8 cellular contexts compared by ENCODE assay signal in the genomic region with DNA sequence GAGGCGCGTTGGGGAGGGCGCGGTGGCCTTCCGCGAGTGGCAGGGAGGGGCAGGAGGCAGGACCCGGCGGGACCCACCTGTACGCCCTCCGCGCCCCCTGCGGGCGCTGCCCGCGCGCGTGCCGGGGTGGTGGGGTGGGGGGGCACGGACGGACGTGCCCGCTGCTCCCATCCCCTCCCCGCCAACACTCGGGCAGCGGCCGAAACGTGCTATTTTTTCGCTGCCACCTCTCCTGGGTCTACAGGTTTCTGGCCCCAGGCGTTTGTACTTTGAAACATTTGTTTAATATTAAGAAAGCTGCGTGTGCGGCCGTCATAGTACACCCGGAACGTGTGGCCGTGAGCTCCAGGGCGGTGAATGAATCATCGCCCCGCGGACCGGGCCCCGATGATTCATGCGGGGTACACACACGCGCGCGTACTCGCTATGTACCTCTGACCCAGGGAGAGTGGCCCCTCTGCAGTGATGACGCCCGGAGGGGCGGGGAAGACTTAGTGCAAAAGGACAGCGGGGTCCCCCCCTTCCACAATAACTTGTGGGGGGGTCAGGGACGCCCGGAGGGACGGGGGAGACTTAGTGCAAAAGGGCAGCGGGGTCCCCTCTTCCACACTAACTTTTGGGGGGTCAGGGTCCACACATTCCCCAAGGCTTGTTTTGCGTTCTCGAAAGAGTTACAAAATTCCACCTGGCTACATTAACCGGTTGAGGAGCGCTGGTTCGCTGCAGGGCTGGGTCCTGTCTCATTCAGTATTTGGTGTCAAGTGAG. TPM values are rescaled to one million over a fixed set of nuclear protein-coding genes. Genes with fewer than 3 reads are reported as not detected.
A peak's percentile ranks its signal among the peaks of the same experiment; 100 is the strongest.
DNase-seq lines count a peak whose midpoint lies in the region; TF ChIP-seq lines count a peak whose summit lies in the region.

No MANE protein-coding gene starts in this region.

- no peak for TF ChIP-seq CTCF in MM.1S (IDR thresholded peaks at IDR 0.05; ENCODE audit: low read length)

- H3K4me2 ChIP-seq in MM.1S (ENCODE audit: low read depth, low read length), result peak overlapping the region; percentile 83

- H3K79me2 ChIP-seq in MM.1S (ENCODE audit: low read length), result peaks cover 53% of the 10 kb centered on the region

- no peaks in the 10 kb centered on the region for H3K27me3 ChIP-seq in MM.1S (replicated peaks; ENCODE audit: insufficient read depth, low read length)

- no peaks in the 10 kb centered on the region for H3F3A ChIP-seq in MM.1S (ENCODE audit: insufficient read depth, low read length)

- H3K4me1 ChIP-seq in MM.1S (ENCODE audit: low read length), result peaks cover 6% of the 10 kb centered on the region; the same call in 1 of the 2 replicates

- H3K36me3 ChIP-seq in MM.1S (replicated peaks; ENCODE audit: insufficient read depth, low read length), result no peaks in the 10 kb centered on the region

- H3K9ac ChIP-seq in MM.1S (ENCODE audit: low read length), result peak overlapping the region; percentile 79

- H4K20me1 ChIP-seq in MM.1S (ENCODE audit: insufficient read depth, low read length), result no peaks in the 10 kb centered on the region

- no peaks in the 10 kb centered on the region for H3K9me3 ChIP-seq in MM.1S (replicated peaks; ENCODE audit: insufficient read depth, low read length)

- no peaks in the 10 kb centered on the region; the same call in 1 of the 2 replicates for H3K9me2 ChIP-seq in MM.1S (replicated peaks; ENCODE audit: insufficient read depth, low read length)

- H3K4me3 ChIP-seq in MM.1S (ENCODE audit: low read length), result peak overlapping the region; percentile 72

- H3K27ac ChIP-seq in MM.1S (ENCODE audit: low read length), result peak overlapping the region; percentile 65; the same call in 1 of the 2 replicates

- H2AFZ ChIP-seq in MM.1S (ENCODE audit: low read length), result peak overlapping the region; percentile 65

- peak; percentile 42 for DNase-seq in DMS53 treated with DMSO at 0.1 percent for 48 hours (lab: John Stamatoyannopoulos, UW; ENCODE audit: unreplicated experiment)
- DNase-seq in H4 (ENCODE audit: low spot score), result peak; percentile 48
- DNase-seq in MM.1S, result no peak
- peak; percentile 52 to 56 for DNase-seq in activated CD8-positive, alpha-beta memory T cell treated with anti-CD3 and anti-CD28 coated beads for 1 hour (ENCODE audit: extremely low read depth in 1 of 2, low read depth in 1 of 2)
- DNase-seq in effector CD4-positive, alpha-beta T cell, result peak; percentile 67
- peak; percentile 56 to 79 for DNase-seq in lung microvascular endothelial cell (ENCODE audit: low read depth in 2 of 2)
- peak; percentile 41 to 66 (median 61) for DNase-seq in stimulated activated CD4-positive, alpha-beta T cell treated with anti-CD3 and anti-CD28 coated beads, TNF-alpha, amount 100 ng/mL, for 48 hours (ENCODE audit: low read depth in 3 of 3)
- DNase-seq in NCI-H2227 treated with DMSO at 0.1 percent for 48 hours (lab: John Stamatoyannopoulos, UW), result no peak

RNA-seq across cellular contexts. Expression of a gene that starts 56.6 kb away (rescaled TPM):
- 23.4 and 29.6 TPM in 2 replicates for total RNA-seq in H4 (2014; rRNA removed; shearing (Covaris generic))
- total RNA-seq in lung microvascular endothelial cell, result 28.5 and 30.2 TPM in 2 replicates

Comparison
In these comparisons a context has a peak if more than half of its experiments do, and no peak if none do; other contexts are left out.
1. DNase-seq: peak in DMS53 treated with DMSO at 0.1 percent for 48 hours (single experiment), H4 (single experiment), activated CD8-positive, alpha-beta memory T cell treated with anti-CD3 and anti-CD28 coated beads for 1 hour (2 of 2), effector CD4-positive, alpha-beta T cell (single experiment), lung microvascular endothelial cell (2 of 2) and stimulated activated CD4-positive, alpha-beta T cell treated with anti-CD3 and anti-CD28 coated beads, TNF-alpha, amount 100 ng/mL, for 48 hours (3 of 3); none in MM.1S (single experiment) and NCI-H2227 treated with DMSO at 0.1 percent for 48 hours (single experiment).